Comparison of ENCODE assay signal across 1 cellular context in the genomic region with DNA sequence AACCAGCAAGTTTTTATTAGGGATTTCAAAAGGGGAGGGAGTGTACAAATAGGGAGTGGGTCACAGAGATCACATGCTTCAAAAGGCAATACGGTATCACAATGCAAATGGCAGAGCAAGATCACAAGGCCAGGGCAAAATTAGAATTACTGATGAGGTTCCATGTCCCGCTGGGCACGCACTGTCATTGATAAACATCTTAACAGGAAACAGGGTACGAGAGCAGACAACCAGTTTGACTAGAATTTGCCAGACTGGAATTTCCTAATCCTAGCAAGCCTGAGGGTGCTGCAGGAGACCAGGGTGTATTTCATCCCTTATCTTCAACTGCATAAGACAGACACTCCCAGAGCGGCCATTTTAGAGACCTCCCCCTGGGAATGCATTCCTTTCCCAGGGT.
A peak's percentile ranks its signal among the peaks of the same experiment; 100 is the strongest.
TF ChIP-seq lines count a peak whose summit lies in the region.

No MANE protein-coding gene starts in this region.

TF ChIP-seq in K562, 482 proteins besides CTCF, POLR2A, EP300 and RAD21 (continued from another document):
- peak; percentile 18; the same call in 1 of the 2 replicates for TF ChIP-seq ZBTB33 (CRISPR knock-in tag; IDR thresholded peaks at IDR 0.05)
